Comparison of ENCODE assay signal across 8 cellular contexts in genomic region chr4:124060261-124060918, GRCh38.
A peak's percentile ranks its signal among the peaks of the same experiment; 100 is the strongest.
DNase-seq lines count a peak whose midpoint lies in the region; ATAC-seq and TF ChIP-seq lines count a peak whose summit lies in the region.

No MANE protein-coding gene starts in this region.

- H3K4me2 ChIP-seq in GM23338 (no peak overlapping the region), smooth muscle cell (peak overlapping the region; percentile 64)

- H3K9me3 ChIP-seq in SJCRH30 (replicated peaks) (no peaks in the 10 kb centered on the region), smooth muscle cell (replicated peaks; ENCODE audit: low read depth) (no peaks in the 10 kb centered on the region)

- peak overlapping the region; percentile 16; the same call in 1 of the 2 replicates for H3K27ac Mint-ChIP-seq in GM23338

- H3K4me1 Mint-ChIP-seq in GM23338, result peaks cover 9% of the 10 kb centered on the region

- H3K36me3 Mint-ChIP-seq in GM23338 (ENCODE audit: low read depth), result no peaks in the 10 kb centered on the region

- H2AFZ ChIP-seq in GM23338, result peak overlapping the region; percentile 33; the same call in 1 of the 2 replicates
- peak overlapping the region; percentile 20 for H2AFZ ChIP-seq in smooth muscle cell (ENCODE audit: low read depth)

- ATAC-seq in GM23338, result no peak
- ATAC-seq in Right ventricle myocardium superior (ENCODE audit: poor library complexity), result peak; percentile 92

- no peak for TF ChIP-seq CTCF in GM23338 (conservative IDR thresholded peaks at IDR 0.05; ENCODE audit: low read depth in 2 of 2)
- no peak for TF ChIP-seq CTCF in smooth muscle cell (IDR thresholded peaks at IDR 0.05; ENCODE audit: borderline replicate concordance, insufficient read depth, poor library complexity, severe bottlenecking)

- no peak overlapping the region for H3K9ac ChIP-seq in smooth muscle cell (ENCODE audit: low read depth)

- intact Hi-C loops in Right ventricle myocardium superior (cut with DNase I), result no loop called here

- H3F3A ChIP-seq in GM23338 (replicated peaks; ENCODE audit: low read depth), result no peaks in the 10 kb centered on the region
- peaks cover 3% of the 10 kb centered on the region for H3F3A ChIP-seq in smooth muscle cell (ENCODE audit: low read depth)

- DNase-seq in AG08395 (ENCODE audit: low spot score) (peak; percentile 22), GM23338 (ENCODE audit: low spot score) (peak; percentile 1), SJCRH30 (peak; percentile 12 to 59), Right ventricle myocardium superior (peak; percentile 45), smooth muscle cell (lab: John Stamatoyannopoulos, UW; ENCODE audit: unreplicated experiment) (no peak), DMS153 treated with DMSO at 0.1 percent for 48 hours (lab: John Stamatoyannopoulos, UW; ENCODE audit: unreplicated experiment) (no peak)
- DNase-seq in activated CD4-positive, alpha-beta T cell treated with anti-CD3 and anti-CD28 coated beads, Interleukin-2, amount 50 U/mL, for 4 hours, result no peak
- DNase-seq in stimulated activated CD4-positive, alpha-beta T cell treated with anti-CD3 and anti-CD28 coated beads, Interleukin-1b, Interleukin-23, amount 100 ng/mL, for 48 hours, result no peak

- H3K4me3 Mint-ChIP-seq in GM23338, result no peak overlapping the region

- 13% methylated on average over 2 of the region's 2 CpGs for WGBS in smooth muscle cell (ENCODE audit: low lambda C conversion rate)

- H3K9me2 ChIP-seq in GM23338 (ENCODE audit: insufficient read depth), result peaks cover 13% of the 10 kb centered on the region; the same call in 1 of the 2 replicates

- H3K36me3 ChIP-seq in GM23338 (ENCODE audit: insufficient read depth) (no peaks in the 10 kb centered on the region), SJCRH30 (no peaks in the 10 kb centered on the region), smooth muscle cell (ENCODE audit: low read depth) (no peaks in the 10 kb centered on the region)

- H3K4me3 ChIP-seq in GM23338 (no peak overlapping the region), SJCRH30 (peak overlapping the region; percentile 21), smooth muscle cell (no peak overlapping the region)

- H3K9me3 Mint-ChIP-seq in GM23338, result no peaks in the 10 kb centered on the region

- H4K20me1 ChIP-seq in GM23338 (replicated peaks; ENCODE audit: insufficient read depth) (no peaks in the 10 kb centered on the region), smooth muscle cell (ENCODE audit: low read depth) (no peaks in the 10 kb centered on the region)

- H3K27ac ChIP-seq in GM23338 (ENCODE audit: low read depth) (no peak overlapping the region), SJCRH30 (peak overlapping the region; percentile 29), smooth muscle cell (ENCODE audit: low read depth) (peak overlapping the region; percentile 26)

- H3K79me2 ChIP-seq in GM23338 (replicated peaks; ENCODE audit: insufficient read depth), result no peaks in the 10 kb centered on the region
- H3K79me2 ChIP-seq in smooth muscle cell (ENCODE audit: low read depth), result no peaks in the 10 kb centered on the region

- no peaks in the 10 kb centered on the region for H3K27me3 ChIP-seq in GM23338 (ENCODE audit: insufficient read depth)
- H3K27me3 ChIP-seq in SJCRH30, result no peaks in the 10 kb centered on the region
- no peaks in the 10 kb centered on the region for H3K27me3 ChIP-seq in smooth muscle cell (ENCODE audit: low read depth)

- H3K27me3 Mint-ChIP-seq in GM23338 (ENCODE audit: insufficient read depth, low read depth, poor library complexity), result peaks cover 7% of the 10 kb centered on the region

- no peaks in the 10 kb centered on the region; the same call in 1 of the 2 replicates for H3K4me1 ChIP-seq in GM23338 (ENCODE audit: insufficient read depth)
- peaks cover 20% of the 10 kb centered on the region for H3K4me1 ChIP-seq in SJCRH30
- H3K4me1 ChIP-seq in smooth muscle cell (ENCODE audit: low read depth), result peaks cover 22% of the 10 kb centered on the region

TF ChIP-seq in GM23338, 12 proteins besides CTCF, POLR2A, EP300 and RAD21:
- no peak for TF ChIP-seq EZH2phosphoT487 (IDR thresholded peaks at IDR 0.05; ENCODE audit: unreplicated experiment)
- no peak for TF ChIP-seq ZNF114 (CRISPR knock-in tag; IDR thresholded peaks at IDR 0.05)
- no peak for TF ChIP-seq CREB1 (CRISPR knock-in tag; IDR thresholded peaks at IDR 0.05; ENCODE audit: low read depth)
- TF ChIP-seq ZNF331 (CRISPR knock-in tag; IDR thresholded peaks at IDR 0.05; ENCODE audit: low read depth), result no peak
- TF ChIP-seq NANOG (IDR thresholded peaks at IDR 0.05; ENCODE audit: borderline replicate concordance), result no peak
- no peak for TF ChIP-seq POLR2AphosphoS5 (IDR thresholded peaks at IDR 0.05; ENCODE audit: low read depth)
- TF ChIP-seq, protein P1, sequence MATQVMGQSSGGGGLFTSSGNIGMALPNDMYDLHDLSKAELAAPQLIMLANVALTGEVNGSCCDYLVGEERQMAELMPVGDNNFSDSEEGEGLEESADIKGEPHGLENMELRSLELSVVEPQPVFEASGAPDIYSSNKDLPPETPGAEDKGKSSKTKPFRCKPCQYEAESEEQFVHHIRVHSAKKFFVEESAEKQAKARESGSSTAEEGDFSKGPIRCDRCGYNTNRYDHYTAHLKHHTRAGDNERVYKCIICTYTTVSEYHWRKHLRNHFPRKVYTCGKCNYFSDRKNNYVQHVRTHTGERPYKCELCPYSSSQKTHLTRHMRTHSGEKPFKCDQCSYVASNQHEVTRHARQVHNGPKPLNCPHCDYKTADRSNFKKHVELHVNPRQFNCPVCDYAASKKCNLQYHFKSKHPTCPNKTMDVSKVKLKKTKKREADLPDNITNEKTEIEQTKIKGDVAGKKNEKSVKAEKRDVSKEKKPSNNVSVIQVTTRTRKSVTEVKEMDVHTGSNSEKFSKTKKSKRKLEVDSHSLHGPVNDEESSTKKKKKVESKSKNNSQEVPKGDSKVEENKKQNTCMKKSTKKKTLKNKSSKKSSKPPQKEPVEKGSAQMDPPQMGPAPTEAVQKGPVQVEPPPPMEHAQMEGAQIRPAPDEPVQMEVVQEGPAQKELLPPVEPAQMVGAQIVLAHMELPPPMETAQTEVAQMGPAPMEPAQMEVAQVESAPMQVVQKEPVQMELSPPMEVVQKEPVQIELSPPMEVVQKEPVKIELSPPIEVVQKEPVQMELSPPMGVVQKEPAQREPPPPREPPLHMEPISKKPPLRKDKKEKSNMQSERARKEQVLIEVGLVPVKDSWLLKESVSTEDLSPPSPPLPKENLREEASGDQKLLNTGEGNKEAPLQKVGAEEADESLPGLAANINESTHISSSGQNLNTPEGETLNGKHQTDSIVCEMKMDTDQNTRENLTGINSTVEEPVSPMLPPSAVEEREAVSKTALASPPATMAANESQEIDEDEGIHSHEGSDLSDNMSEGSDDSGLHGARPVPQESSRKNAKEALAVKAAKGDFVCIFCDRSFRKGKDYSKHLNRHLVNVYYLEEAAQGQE (IDR thresholded peaks at IDR 0.05; ENCODE audit: unreplicated experiment), result no peak
- no peak for TF ChIP-seq JUNB (IDR thresholded peaks at IDR 0.05; ENCODE audit: unreplicated experiment)
- TF ChIP-seq, protein P2, sequence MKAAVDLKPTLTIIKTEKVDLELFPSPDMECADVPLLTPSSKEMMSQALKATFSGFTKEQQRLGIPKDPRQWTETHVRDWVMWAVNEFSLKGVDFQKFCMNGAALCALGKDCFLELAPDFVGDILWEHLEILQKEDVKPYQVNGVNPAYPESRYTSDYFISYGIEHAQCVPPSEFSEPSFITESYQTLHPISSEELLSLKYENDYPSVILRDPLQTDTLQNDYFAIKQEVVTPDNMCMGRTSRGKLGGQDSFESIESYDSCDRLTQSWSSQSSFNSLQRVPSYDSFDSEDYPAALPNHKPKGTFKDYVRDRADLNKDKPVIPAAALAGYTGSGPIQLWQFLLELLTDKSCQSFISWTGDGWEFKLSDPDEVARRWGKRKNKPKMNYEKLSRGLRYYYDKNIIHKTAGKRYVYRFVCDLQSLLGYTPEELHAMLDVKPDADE (IDR thresholded peaks at IDR 0.05), result no peak
- no peak for TF ChIP-seq STAT1 (IDR thresholded peaks at IDR 0.05; ENCODE audit: unreplicated experiment)

Comparison
In these comparisons a context has a peak if more than half of its experiments do, and no peak if none do; other contexts are left out.
1. DNase-seq: peak in AG08395 (single experiment), GM23338 (single experiment), SJCRH30 (2 of 2) and Right ventricle myocardium superior (single experiment); none in smooth muscle cell (single experiment), DMS153 treated with DMSO at 0.1 percent for 48 hours (single experiment), activated CD4-positive, alpha-beta T cell treated with anti-CD3 and anti-CD28 coated beads, Interleukin-2, amount 50 U/mL, for 4 hours (0 of 2) and stimulated activated CD4-positive, alpha-beta T cell treated with anti-CD3 and anti-CD28 coated beads, Interleukin-1b, Interleukin-23, amount 100 ng/mL, for 48 hours (single experiment).